ENCODE assay signal across 25 cellular contexts in the genomic region with DNA sequence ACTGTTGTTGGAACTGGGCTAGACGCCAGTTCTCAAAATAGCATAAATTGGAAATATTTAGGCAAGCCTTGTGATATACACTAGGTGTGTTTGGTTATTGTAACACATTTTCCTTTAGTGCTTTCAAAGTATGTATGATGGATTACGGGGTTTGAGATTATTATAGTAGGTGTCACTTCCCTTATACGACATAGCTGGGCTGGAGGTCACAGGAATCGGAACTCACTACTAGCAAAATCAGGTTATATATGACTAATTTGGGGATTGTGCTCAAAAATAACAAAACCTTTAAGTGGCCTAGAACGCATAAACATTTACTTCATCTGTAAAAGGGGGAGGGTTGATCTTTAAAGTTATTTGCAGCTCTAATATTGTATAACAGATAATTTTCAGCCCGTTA.
"Had no signal": no experiment of that assay in that cellular context is flagged by ENCODE, and none has a peak within 500 bp of the region (broad histone marks: within the 10 kb centered on the region; RNA-seq: fewer than 3 reads in every experiment).

No MANE protein-coding gene starts in this region.

- ATAC-seq: foreskin keratinocyte; gastroesophageal sphincter; heart left ventricle; left colon; left lobe of liver; lower lobe of right lung; naive thymus-derived CD4-positive, alpha-beta T cell; natural killer cell had no signal

- H3K4me3 Mint-ChIP-seq: immature natural killer cell; memory B cell; naive thymus-derived CD4-positive, alpha-beta T cell; natural killer cell had no signal

- H3K4me3 ChIP-seq: coronary artery, dorsolateral prefrontal cortex, esophagus muscularis mucosa, gastroesophageal sphincter, heart left ventricle, hepatocyte, left ventricle myocardium inferior, lower lobe of right lung had no signal

- DNase-seq: dermis blood vessel endothelial cell; dorsolateral prefrontal cortex; effector CD4-positive, alpha-beta T cell; effector memory CD4-positive, alpha-beta T cell; foreskin keratinocyte; heart left ventricle; hypothalamus; immature natural killer cell; islet precursor cell; kidney; kidney glomerular epithelial cell; left colon; left ventricle myocardium inferior; lower lobe of right lung; mammary epithelial cell; mesendoderm; midbrain; naive thymus-derived CD4-positive, alpha-beta T cell; natural killer cell had no signal

- H3K27me3 ChIP-seq: esophagus muscularis mucosa, foreskin keratinocyte, gastroesophageal sphincter, heart left ventricle, hepatocyte had no signal

- H3K27me3 Mint-ChIP-seq: memory B cell had no signal

- H3K4me1 ChIP-seq: foreskin keratinocyte, heart left ventricle, left ventricle myocardium inferior, lower lobe of right lung had no signal

- H3K4me2 ChIP-seq: hepatocyte had no signal

- H3K4me1 Mint-ChIP-seq: immature natural killer cell; memory B cell; naive thymus-derived CD4-positive, alpha-beta T cell; natural killer cell had no signal

- H3K27ac Mint-ChIP-seq: immature natural killer cell; memory B cell; naive thymus-derived CD4-positive, alpha-beta T cell; natural killer cell had no signal

- H3K36me3 ChIP-seq: esophagus muscularis mucosa, gastroesophageal sphincter, heart left ventricle, left ventricle myocardium inferior, lower lobe of right lung had no signal

- H3K36me3 Mint-ChIP-seq: immature natural killer cell; memory B cell; naive thymus-derived CD4-positive, alpha-beta T cell; natural killer cell had no signal

- H3K79me2 ChIP-seq: hepatocyte had no signal

- H3K9me3 ChIP-seq: esophagus muscularis mucosa, gastroesophageal sphincter, heart left ventricle, left ventricle myocardium inferior, lower lobe of right lung had no signal

- H2AFZ ChIP-seq: hepatocyte had no signal

- H3K27ac ChIP-seq: coronary artery, dorsolateral prefrontal cortex, esophagus muscularis mucosa, foreskin keratinocyte, gastroesophageal sphincter, heart left ventricle, hepatocyte, left ventricle myocardium inferior, lower lobe of right lung had no signal
